ENCODE assay signal across 26 cellular contexts in the genomic region with DNA sequence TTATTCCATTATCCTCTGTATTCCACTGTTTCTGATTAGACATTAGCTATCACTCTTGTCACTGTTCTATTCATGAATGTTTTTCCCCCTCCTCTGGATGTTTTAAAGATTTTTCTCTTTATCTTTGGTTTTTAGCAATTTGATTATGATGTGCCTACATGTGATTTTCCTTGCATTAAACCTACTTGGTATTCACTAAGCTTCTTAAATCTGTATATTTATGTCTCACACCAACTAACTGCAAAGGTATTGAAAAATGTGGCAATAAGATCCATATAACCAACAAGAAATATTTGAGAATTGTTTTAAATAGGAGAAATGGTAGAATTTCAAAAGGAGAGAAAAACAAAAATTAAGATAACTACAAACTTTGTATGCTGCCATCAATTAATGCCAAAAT.
"Had no signal": no experiment of that assay in that cellular context is flagged by ENCODE, and none has a peak within 500 bp of the region (broad histone marks: within the 10 kb centered on the region; RNA-seq: fewer than 3 reads in every experiment).

No MANE protein-coding gene starts in this region.

- H3K27ac ChIP-seq: stomach, suprapubic skin, testis, thoracic aorta, thyroid gland, tibial artery, tibial nerve, transverse colon, upper lobe of left lung, upper lobe of right lung, uterus, vagina had no signal

- H3K4me3 ChIP-seq: stomach, suprapubic skin, testis, thoracic aorta, thyroid gland, tibial artery, tibial nerve, transverse colon, upper lobe of left lung, upper lobe of right lung, uterus, vagina had no signal

- DNase-seq: stimulated activated CD4-positive, alpha-beta T cell treated with anti-CD3 and anti-CD28 coated beads, Interleukin-2, amount 100 ng/mL, for 48 hours; stimulated activated CD4-positive, alpha-beta T cell treated with anti-CD3 and anti-CD28 coated beads, Interleukin-4, amount 100 ng/mL, for 1 hour; stimulated activated CD4-positive, alpha-beta T cell treated with anti-CD3 and anti-CD28 coated beads, Interleukin-4, amount 100 ng/mL, for 24 hours; stimulated activated CD4-positive, alpha-beta T cell treated with anti-CD3 and anti-CD28 coated beads, Interleukin-4, amount 100 ng/mL, for 4 hours; stimulated activated CD8-positive, alpha-beta memory T cell treated with anti-CD3 and anti-CD28 coated beads, Interleukin-4, amount 100 ng/mL, for 48 hours; stimulated activated naive B cell treated with anti-CD40 and anti-IgM and Interleukin-4, amounts not matched to agents 10 μg/mL and 1 μg/mL and 100 μg/mL, for 72 hours; stimulated activated naive CD4-positive, alpha-beta T cell; stimulated activated naive CD4-positive, alpha-beta T cell treated with Interleukin-2 at 50 U/mL for 16 hours; stimulated activated naive CD8-positive, alpha-beta T cell treated with anti-CD3 and anti-CD28 coated beads, Interleukin-15, amount 100 ng/mL, for 72 hours; stimulated activated naive CD8-positive, alpha-beta T cell treated with anti-CD3 and anti-CD28 coated beads, Interleukin-15, Interleukin-2, amounts not matched to agents 100 U/mL and 50 U/mL, for 24 hours; stomach; substantia nigra; testis; thyroid gland; tibial artery; transverse colon; trophoblast cell; upper lobe of left lung; upper lobe of right lung; uterus had no signal

- H3K9me3 ChIP-seq: stomach, suprapubic skin, testis, thoracic aorta, thyroid gland, tibial artery, tibial nerve, transverse colon, upper lobe of left lung, upper lobe of right lung, uterus, vagina had no signal

- ATAC-seq: stimulated activated effector memory CD8-positive, alpha-beta T cell treated with anti-CD3 and anti-CD28 coated beads, Interleukin-12 subunit alpha, Interleukin-12 subunit beta, amount 100 ng/mL, for 72 hours; stimulated activated memory B cell treated with anti-CD40 and anti-IgM and Interleukin-4, amounts not matched to agents 10 μg/mL and 1 μg/mL and 100 μg/mL, for 72 hours; stimulated activated naive B cell treated with anti-CD40 and anti-IgM and Interleukin-4, amounts not matched to agents 10 μg/mL and 1 μg/mL and 100 μg/mL, for 72 hours; stimulated activated naive CD8-positive, alpha-beta T cell treated with anti-CD3 and anti-CD28 coated beads, Interleukin-15, amount 100 ng/mL, for 72 hours; stimulated activated naive CD8-positive, alpha-beta T cell treated with anti-CD3 and anti-CD28 coated beads, Interleukin-15, Interleukin-2, amounts not matched to agents 100 U/mL and 50 U/mL, for 24 hours; upper lobe of right lung had no signal

- H3K4me1 ChIP-seq: suprapubic skin, testis, upper lobe of left lung, upper lobe of right lung, uterus had no signal

- H3K36me3 ChIP-seq: suprapubic skin, thoracic aorta, thyroid gland, tibial artery, transverse colon, upper lobe of left lung, upper lobe of right lung, uterus, vagina had no signal

- H3K27me3 ChIP-seq: stomach, suprapubic skin, testis, thyroid gland, tibial artery, tibial nerve, transverse colon, upper lobe of left lung, upper lobe of right lung, uterus, vagina had no signal
